ENCODE assay signal across 10 cellular contexts in the genomic region with DNA sequence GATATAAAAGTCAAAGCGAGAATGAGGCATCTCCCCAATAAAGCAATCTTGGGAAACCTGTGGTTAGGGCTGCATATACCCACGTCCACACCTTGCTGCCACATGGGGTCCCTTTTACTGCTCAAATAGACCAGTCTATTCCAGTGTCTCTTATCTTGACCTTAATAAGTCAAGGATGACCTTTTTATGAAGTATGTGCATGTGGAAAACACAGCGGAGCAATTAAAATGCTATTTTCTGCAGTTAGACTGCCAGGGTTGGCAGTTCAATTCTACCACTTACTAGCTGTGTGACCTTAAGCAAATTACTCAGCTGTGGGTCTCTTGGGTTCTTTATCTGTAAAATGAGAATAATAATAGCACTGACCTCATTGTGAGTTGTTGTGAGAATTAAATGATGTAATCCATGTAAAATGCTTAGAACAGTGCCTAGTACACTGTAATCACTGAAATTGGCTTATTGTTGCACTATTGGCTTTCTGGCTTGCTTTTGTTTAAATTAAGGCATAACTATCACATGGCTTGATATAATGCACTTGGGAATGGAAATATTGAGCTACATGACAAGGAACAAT.
DNase-seq lines count a peak whose midpoint lies in the region; ATAC-seq and TF ChIP-seq lines count a peak whose summit lies in the region.
"Had no signal": no experiment of that assay in that cellular context is flagged by ENCODE, and none has a peak within 500 bp of the region (broad histone marks: within the 10 kb centered on the region; RNA-seq: fewer than 3 reads in every experiment).

No MANE protein-coding gene starts in this region.

- ATAC-seq in activated CD8-positive, alpha-beta T cell treated with anti-CD3 and anti-CD28 coated beads for 36 hours, result peak; percentile 42
- no peak for ATAC-seq in activated CD8-positive, alpha-beta T cell treated with anti-CD3 and anti-CD28 coated beads, Interleukin-2, amount 10 ng/mL, durations not matched to agents 7 days and 5 days
- peak; percentile 67 for ATAC-seq in gastroesophageal sphincter
- ATAC-seq in stimulated activated naive CD8-positive, alpha-beta T cell treated with anti-CD3 and anti-CD28 coated beads, Interleukin-15, amount 100 ng/mL, for 72 hours, result peak; percentile 72
- ATAC-seq in HG02840 (IDR thresholded peaks at IDR 0.05; ENCODE audit: low FRiP score, unreplicated experiment), result no peak
- ATAC-seq in HG03039 (IDR thresholded peaks at IDR 0.05; ENCODE audit: unreplicated experiment), result no peak
- ATAC-seq: T-helper 17 cell had no signal

- no peak for TF ChIP-seq EP300 in gastroesophageal sphincter (IDR thresholded peaks at IDR 0.05)

- no peaks in the 10 kb centered on the region for H3K27me3 ChIP-seq in gastroesophageal sphincter

- CTCF ChIA-PET in activated CD8-positive, alpha-beta T cell treated with anti-CD3 and anti-CD28 coated beads for 36 hours (lab: Charles Lee), result interaction anchor here (0.6 to 1.3 kb wide), 3 partner anchors 30 to 144 kb away, joined by 3 to 4 read pairs (median 3); no protein-coding TSS in a partner anchor
- CTCF ChIA-PET in activated CD8-positive, alpha-beta T cell treated with anti-CD3 and anti-CD28 coated beads, Interleukin-2, amount 10 ng/mL, durations not matched to agents 7 days and 5 days (lab: Charles Lee), result interaction anchor here (1.2 kb wide), 1 partner anchor 32 kb away, joined by 3 read pairs; no protein-coding TSS in a partner anchor

- H3K4me3 Mint-ChIP-seq in activated CD8-positive, alpha-beta T cell treated with anti-CD3 and anti-CD28 coated beads for 36 hours, result no peak overlapping the region
- H3K4me3 Mint-ChIP-seq in activated CD8-positive, alpha-beta T cell treated with anti-CD3 and anti-CD28 coated beads, Interleukin-2, amount 10 ng/mL, durations not matched to agents 7 days and 5 days, result no peak overlapping the region
- no peak overlapping the region for H3K4me3 Mint-ChIP-seq in activated T-helper 1 cell treated with anti-CD3 and anti-CD28 coated beads, Interleukin-12 subunit alpha, Interleukin-12 subunit beta, Interleukin-2, Interleukin-4 antibody, amounts not matched to agents 30 ng/mL and 10 ng/mL and 1 ng/mL, durations not matched to agents 14 hours and 24 hours and 36 hours
- no peak overlapping the region for H3K4me3 Mint-ChIP-seq in stimulated activated naive CD8-positive, alpha-beta T cell treated with anti-CD3 and anti-CD28 coated beads, Interleukin-15, amount 100 ng/mL, for 72 hours
- H3K4me3 Mint-ChIP-seq: activated CD4-positive, alpha-beta memory T cell treated with anti-CD3 and anti-CD28 coated beads, Interleukin-2, amount 10 ng/mL, durations not matched to agents 7 days and 5 days; T-helper 17 cell had no signal

- peak overlapping the region in 2 of 4 donors; percentile 11 to 39 for H3K27ac ChIP-seq in gastroesophageal sphincter

- DNase-seq in activated CD8-positive, alpha-beta T cell treated with anti-CD3 and anti-CD28 coated beads for 36 hours, result no peak
- no peak for DNase-seq in activated CD8-positive, alpha-beta T cell treated with anti-CD3 and anti-CD28 coated beads, Interleukin-2, amount 10 ng/mL, durations not matched to agents 7 days and 5 days
- no peak for DNase-seq in activated T-helper 1 cell treated with anti-CD3 and anti-CD28 coated beads, Interleukin-12 subunit alpha, Interleukin-12 subunit beta, Interleukin-2, Interleukin-4 antibody, amounts not matched to agents 30 ng/mL and 10 ng/mL and 1 ng/mL, durations not matched to agents 14 hours and 24 hours and 36 hours (ENCODE audit: low spot score)
- DNase-seq in stimulated activated naive CD8-positive, alpha-beta T cell treated with anti-CD3 and anti-CD28 coated beads, Interleukin-15, amount 100 ng/mL, for 72 hours, result no peak
- no peak for DNase-seq in stimulated activated CD4-positive, alpha-beta T cell treated with anti-CD3 and anti-CD28 coated beads, Interleukin-4, amount 100 ng/mL, for 4 hours
- DNase-seq: activated CD4-positive, alpha-beta memory T cell treated with anti-CD3 and anti-CD28 coated beads, Interleukin-2, amount 10 ng/mL, durations not matched to agents 7 days and 5 days; T-helper 17 cell had no signal

- 78 to 81% methylated on average over 3 of the region's 3 CpGs for WGBS in gastroesophageal sphincter (ENCODE audit: low coverage in 1 of 2), 2 donors

- no peak overlapping the region for H3K4me3 ChIP-seq in gastroesophageal sphincter

- POLR2A ChIA-PET in activated CD8-positive, alpha-beta T cell treated with anti-CD3 and anti-CD28 coated beads for 36 hours (lab: Charles Lee), result no interaction called here
- POLR2A ChIA-PET in activated CD8-positive, alpha-beta T cell treated with anti-CD3 and anti-CD28 coated beads, Interleukin-2, amount 10 ng/mL, durations not matched to agents 7 days and 5 days (lab: Charles Lee), result no interaction called here

- H3K4me1 Mint-ChIP-seq in activated CD8-positive, alpha-beta T cell treated with anti-CD3 and anti-CD28 coated beads for 36 hours (ENCODE audit: low read depth), result peaks cover 15% of the 10 kb centered on the region
- H3K4me1 Mint-ChIP-seq in activated CD8-positive, alpha-beta T cell treated with anti-CD3 and anti-CD28 coated beads, Interleukin-2, amount 10 ng/mL, durations not matched to agents 7 days and 5 days (ENCODE audit: low read depth), result no peaks in the 10 kb centered on the region
- H3K4me1 Mint-ChIP-seq in activated T-helper 1 cell treated with anti-CD3 and anti-CD28 coated beads, Interleukin-12 subunit alpha, Interleukin-12 subunit beta, Interleukin-2, Interleukin-4 antibody, amounts not matched to agents 30 ng/mL and 10 ng/mL and 1 ng/mL, durations not matched to agents 14 hours and 24 hours and 36 hours (ENCODE audit: low read depth), result peaks cover 4% of the 10 kb centered on the region
- peaks cover 15% of the 10 kb centered on the region for H3K4me1 Mint-ChIP-seq in stimulated activated naive CD8-positive, alpha-beta T cell treated with anti-CD3 and anti-CD28 coated beads, Interleukin-15, amount 100 ng/mL, for 72 hours
- H3K4me1 Mint-ChIP-seq: activated CD4-positive, alpha-beta memory T cell treated with anti-CD3 and anti-CD28 coated beads, Interleukin-2, amount 10 ng/mL, durations not matched to agents 7 days and 5 days; T-helper 17 cell had no signal

- no peaks in the 10 kb centered on the region for H3K9me3 Mint-ChIP-seq in activated CD8-positive, alpha-beta T cell treated with anti-CD3 and anti-CD28 coated beads for 36 hours
- peaks cover 5% of the 10 kb centered on the region for H3K9me3 Mint-ChIP-seq in activated CD8-positive, alpha-beta T cell treated with anti-CD3 and anti-CD28 coated beads, Interleukin-2, amount 10 ng/mL, durations not matched to agents 7 days and 5 days (ENCODE audit: insufficient read depth)
- H3K9me3 Mint-ChIP-seq in activated T-helper 1 cell treated with anti-CD3 and anti-CD28 coated beads, Interleukin-12 subunit alpha, Interleukin-12 subunit beta, Interleukin-2, Interleukin-4 antibody, amounts not matched to agents 30 ng/mL and 10 ng/mL and 1 ng/mL, durations not matched to agents 14 hours and 24 hours and 36 hours, result peaks cover 3% of the 10 kb centered on the region
- peaks cover 0 to 4% of the 10 kb centered on the region in 2 donors for H3K9me3 Mint-ChIP-seq in stimulated activated naive CD8-positive, alpha-beta T cell treated with anti-CD3 and anti-CD28 coated beads, Interleukin-15, amount 100 ng/mL, for 72 hours
- H3K9me3 Mint-ChIP-seq: activated CD4-positive, alpha-beta memory T cell treated with anti-CD3 and anti-CD28 coated beads, Interleukin-2, amount 10 ng/mL, durations not matched to agents 7 days and 5 days had no signal

- H3K36me3 Mint-ChIP-seq in activated CD8-positive, alpha-beta T cell treated with anti-CD3 and anti-CD28 coated beads for 36 hours (ENCODE audit: low read depth), result no peaks in the 10 kb centered on the region
- H3K36me3 Mint-ChIP-seq in activated CD8-positive, alpha-beta T cell treated with anti-CD3 and anti-CD28 coated beads, Interleukin-2, amount 10 ng/mL, durations not matched to agents 7 days and 5 days (ENCODE audit: low read depth), result no peaks in the 10 kb centered on the region
- peaks cover 2% of the 10 kb centered on the region for H3K36me3 Mint-ChIP-seq in activated T-helper 1 cell treated with anti-CD3 and anti-CD28 coated beads, Interleukin-12 subunit alpha, Interleukin-12 subunit beta, Interleukin-2, Interleukin-4 antibody, amounts not matched to agents 30 ng/mL and 10 ng/mL and 1 ng/mL, durations not matched to agents 14 hours and 24 hours and 36 hours (ENCODE audit: low read depth)

- intact Hi-C loops in activated CD8-positive, alpha-beta T cell treated with anti-CD3 and anti-CD28 coated beads for 36 hours (cut with micrococcal nuclease), result no loop called here
- intact Hi-C loops in activated T-helper 1 cell treated with anti-CD3 and anti-CD28 coated beads, Interleukin-12 subunit alpha, Interleukin-12 subunit beta, Interleukin-2, Interleukin-4 antibody, amounts not matched to agents 30 ng/mL and 10 ng/mL and 1 ng/mL, durations not matched to agents 14 hours and 24 hours and 36 hours (cut with micrococcal nuclease), result no loop called here

- no peaks in the 10 kb centered on the region for H3K36me3 ChIP-seq in gastroesophageal sphincter

- no peak for TF ChIP-seq CTCF in activated CD8-positive, alpha-beta T cell treated with anti-CD3 and anti-CD28 coated beads for 36 hours (IDR thresholded peaks at IDR 0.05)
- no peak for TF ChIP-seq CTCF in gastroesophageal sphincter (IDR thresholded peaks at IDR 0.05)

- H3K27me3 Mint-ChIP-seq in activated CD8-positive, alpha-beta T cell treated with anti-CD3 and anti-CD28 coated beads for 36 hours, result peaks cover 3% of the 10 kb centered on the region
- H3K27me3 Mint-ChIP-seq in activated CD8-positive, alpha-beta T cell treated with anti-CD3 and anti-CD28 coated beads, Interleukin-2, amount 10 ng/mL, durations not matched to agents 7 days and 5 days (ENCODE audit: low read depth), result peaks cover 2% of the 10 kb centered on the region
- no peaks in the 10 kb centered on the region for H3K27me3 Mint-ChIP-seq in activated T-helper 1 cell treated with anti-CD3 and anti-CD28 coated beads, Interleukin-12 subunit alpha, Interleukin-12 subunit beta, Interleukin-2, Interleukin-4 antibody, amounts not matched to agents 30 ng/mL and 10 ng/mL and 1 ng/mL, durations not matched to agents 14 hours and 24 hours and 36 hours (ENCODE audit: insufficient read depth)
- no peaks in the 10 kb centered on the region for H3K27me3 Mint-ChIP-seq in stimulated activated naive CD8-positive, alpha-beta T cell treated with anti-CD3 and anti-CD28 coated beads, Interleukin-15, amount 100 ng/mL, for 72 hours
- H3K27me3 Mint-ChIP-seq: activated CD4-positive, alpha-beta memory T cell treated with anti-CD3 and anti-CD28 coated beads, Interleukin-2, amount 10 ng/mL, durations not matched to agents 7 days and 5 days had no signal

- no peaks in the 10 kb centered on the region for H3K9me3 ChIP-seq in gastroesophageal sphincter

- peaks cover 0 to 23% (median 0%) of the 10 kb centered on the region in 3 donors for H3K4me1 ChIP-seq in gastroesophageal sphincter

- no peak for TF ChIP-seq POLR2A in gastroesophageal sphincter (IDR thresholded peaks at IDR 0.05)

- H3K27ac Mint-ChIP-seq in activated CD8-positive, alpha-beta T cell treated with anti-CD3 and anti-CD28 coated beads for 36 hours, result no peak overlapping the region
- no peak overlapping the region for H3K27ac Mint-ChIP-seq in activated CD8-positive, alpha-beta T cell treated with anti-CD3 and anti-CD28 coated beads, Interleukin-2, amount 10 ng/mL, durations not matched to agents 7 days and 5 days
- peak overlapping the region; percentile 19 for H3K27ac Mint-ChIP-seq in activated T-helper 1 cell treated with anti-CD3 and anti-CD28 coated beads, Interleukin-12 subunit alpha, Interleukin-12 subunit beta, Interleukin-2, Interleukin-4 antibody, amounts not matched to agents 30 ng/mL and 10 ng/mL and 1 ng/mL, durations not matched to agents 14 hours and 24 hours and 36 hours
- H3K27ac Mint-ChIP-seq in stimulated activated naive CD8-positive, alpha-beta T cell treated with anti-CD3 and anti-CD28 coated beads, Interleukin-15, amount 100 ng/mL, for 72 hours, result peak overlapping the region in 1 of 2 donors; percentile 82
- H3K27ac Mint-ChIP-seq: activated CD4-positive, alpha-beta memory T cell treated with anti-CD3 and anti-CD28 coated beads, Interleukin-2, amount 10 ng/mL, durations not matched to agents 7 days and 5 days; T-helper 17 cell had no signal

Comparison
In these comparisons a context has a peak if more than half of its experiments do, and no peak if none do; other contexts are left out.
1. ATAC-seq: peak in activated CD8-positive, alpha-beta T cell treated with anti-CD3 and anti-CD28 coated beads for 36 hours (single experiment), gastroesophageal sphincter (single experiment) and stimulated activated naive CD8-positive, alpha-beta T cell treated with anti-CD3 and anti-CD28 coated beads, Interleukin-15, amount 100 ng/mL, for 72 hours (single experiment); none in activated CD8-positive, alpha-beta T cell treated with anti-CD3 and anti-CD28 coated beads, Interleukin-2, amount 10 ng/mL, durations not matched to agents 7 days and 5 days (single experiment), HG02840 (single experiment) and HG03039 (single experiment).